11 cellular contexts compared by ENCODE assay signal in genomic region chr15:101200181-101200580, GRCh38. TPM values are rescaled to one million over a fixed set of nuclear protein-coding genes. Genes with fewer than 3 reads are reported as not detected.
DNase-seq lines count a peak whose midpoint lies in the region; ATAC-seq and TF ChIP-seq lines count a peak whose summit lies in the region.
"Had no signal": no experiment of that assay in that cellular context is flagged by ENCODE, and none has a peak within 500 bp of the region (broad histone marks: within the 10 kb centered on the region; RNA-seq: fewer than 3 reads in every experiment).

No MANE protein-coding gene starts in this region.

- no peaks in the 10 kb centered on the region for H3K9me3 Mint-ChIP-seq in T-helper 1 cell treated with Interleukin-12 subunit alpha and Interleukin-12 subunit beta and Interleukin-4 antibody, amounts not matched to agents 30 μg/mL and 1 μg/mL, for 36 hours
- no peaks in the 10 kb centered on the region for H3K9me3 Mint-ChIP-seq in stimulated activated memory B cell treated with anti-CD40 and anti-IgM and Interleukin-4, amounts not matched to agents 10 μg/mL and 1 μg/mL and 100 μg/mL, for 72 hours
- H3K9me3 Mint-ChIP-seq: immature natural killer cell had no signal

- H3K4me3 Mint-ChIP-seq in T-helper 1 cell treated with Interleukin-12 subunit alpha and Interleukin-12 subunit beta and Interleukin-4 antibody, amounts not matched to agents 30 μg/mL and 1 μg/mL, for 36 hours, result peak overlapping the region; percentile 63
- no peak overlapping the region for H3K4me3 Mint-ChIP-seq in stimulated activated memory B cell treated with anti-CD40 and anti-IgM and Interleukin-4, amounts not matched to agents 10 μg/mL and 1 μg/mL and 100 μg/mL, for 72 hours

- H3K36me3 ChIP-seq in SU-DHL-6 (ENCODE audit: low read length), result no peaks in the 10 kb centered on the region
- H3K36me3 ChIP-seq in fibroblast of lung (ENCODE audit: control insufficient read depth, insufficient read depth, low read length), result no peaks in the 10 kb centered on the region
- H3K36me3 ChIP-seq in thyroid gland, result no peaks in the 10 kb centered on the region

- DNase-seq in T-helper 1 cell (no peak), fibroblast of lung (ENCODE audit: low read depth in 2 of 2) (no peak), thyroid gland (no peak), NCI-H748 treated with DMSO at 0.1 percent for 48 hours (lab: John Stamatoyannopoulos, UW) (no peak), SHP77 treated with DMSO at 0.1 percent for 48 hours (lab: John Stamatoyannopoulos, UW) (no peak)
- DNase-seq: NCI-H526 treated with DMSO at 0.1 percent for 48 hours had no signal

- H3K27me3 Mint-ChIP-seq in T-helper 1 cell treated with Interleukin-12 subunit alpha and Interleukin-12 subunit beta and Interleukin-4 antibody, amounts not matched to agents 30 μg/mL and 1 μg/mL, for 36 hours (ENCODE audit: low read depth), result no peaks in the 10 kb centered on the region
- H3K27me3 Mint-ChIP-seq in stimulated activated memory B cell treated with anti-CD40 and anti-IgM and Interleukin-4, amounts not matched to agents 10 μg/mL and 1 μg/mL and 100 μg/mL, for 72 hours, result no peaks in the 10 kb centered on the region

- H3K4me1 ChIP-seq in fibroblast of lung (ENCODE audit: control insufficient read depth, extremely low read depth, insufficient read depth, low read length) (peaks cover 41% of the 10 kb centered on the region), thyroid gland (peaks cover 4 to 33% of the 10 kb centered on the region in 2 donors)

- TF ChIP-seq CTCF in SU-DHL-6 (IDR thresholded peaks at IDR 0.05; ENCODE audit: insufficient read depth, low read length, poor library complexity, severe bottlenecking) (no peak), fibroblast of lung (conservative IDR thresholded peaks at IDR 0.05 in 1 of 2, IDR thresholded peaks at IDR 0.05 in 1 of 2; ENCODE audit: low read depth in 1 of 2, low read length in 2 of 2) (no peak), thyroid gland (IDR thresholded peaks at IDR 0.05) (no peak)

- WGBS in thyroid gland, 2 donors, result 87 to 89% methylated on average over 9 of the region's 9 CpGs

- peak overlapping the region; percentile 86 for H3K27ac Mint-ChIP-seq in T-helper 1 cell treated with Interleukin-12 subunit alpha and Interleukin-12 subunit beta and Interleukin-4 antibody, amounts not matched to agents 30 μg/mL and 1 μg/mL, for 36 hours
- peak overlapping the region; percentile 77 for H3K27ac Mint-ChIP-seq in stimulated activated memory B cell treated with anti-CD40 and anti-IgM and Interleukin-4, amounts not matched to agents 10 μg/mL and 1 μg/mL and 100 μg/mL, for 72 hours

- H2AFZ ChIP-seq in SU-DHL-6 (ENCODE audit: low read depth, low read length, severe bottlenecking) (no peak overlapping the region), fibroblast of lung (ENCODE audit: low read length) (no peak overlapping the region)

- H3K9ac ChIP-seq in SU-DHL-6 (ENCODE audit: low read length) (0 out of 2 replicates have a peak overlapping the region, but pooled peaks have one; percentile 1), fibroblast of lung (ENCODE audit: insufficient read depth, low read length) (peak overlapping the region; percentile 54)

- H3K79me2 ChIP-seq in SU-DHL-6 (ENCODE audit: insufficient read depth, low read length), result peaks cover 55% of the 10 kb centered on the region
- peaks cover 73% of the 10 kb centered on the region for H3K79me2 ChIP-seq in fibroblast of lung (ENCODE audit: control insufficient read depth, insufficient read depth, low read length)

- peaks cover 74% of the 10 kb centered on the region for H3K4me1 Mint-ChIP-seq in T-helper 1 cell treated with Interleukin-12 subunit alpha and Interleukin-12 subunit beta and Interleukin-4 antibody, amounts not matched to agents 30 μg/mL and 1 μg/mL, for 36 hours (ENCODE audit: low read depth)
- peaks cover 63% of the 10 kb centered on the region for H3K4me1 Mint-ChIP-seq in stimulated activated memory B cell treated with anti-CD40 and anti-IgM and Interleukin-4, amounts not matched to agents 10 μg/mL and 1 μg/mL and 100 μg/mL, for 72 hours

- H3K27me3 ChIP-seq in SU-DHL-6 (ENCODE audit: low read length) (no peaks in the 10 kb centered on the region), fibroblast of lung (ENCODE audit: control insufficient read depth, insufficient read depth, low read length) (no peaks in the 10 kb centered on the region), thyroid gland (no peaks in the 10 kb centered on the region)

- no peak for ATAC-seq in stimulated activated memory B cell treated with anti-CD40 and anti-IgM and Interleukin-4, amounts not matched to agents 10 μg/mL and 1 μg/mL and 100 μg/mL, for 72 hours
- ATAC-seq: HCT116 had no signal

- H4K20me1 ChIP-seq in SU-DHL-6 (ENCODE audit: low read depth, low read length), result peaks cover 19% of the 10 kb centered on the region; the same call in 1 of the 2 replicates
- H4K20me1 ChIP-seq in fibroblast of lung (ENCODE audit: control insufficient read depth, extremely low read depth, insufficient read depth, low read length), result no peaks in the 10 kb centered on the region

- peak overlapping the region; percentile 57 for H3K27ac ChIP-seq in SU-DHL-6 (ENCODE audit: low read depth, low read length)
- peak overlapping the region; percentile 96 for H3K27ac ChIP-seq in fibroblast of lung (ENCODE audit: insufficient read depth, low read length)
- H3K27ac ChIP-seq in thyroid gland, result peak overlapping the region in 1 of 3 donors; percentile 21

- H3K36me3 Mint-ChIP-seq in T-helper 1 cell treated with Interleukin-12 subunit alpha and Interleukin-12 subunit beta and Interleukin-4 antibody, amounts not matched to agents 30 μg/mL and 1 μg/mL, for 36 hours (ENCODE audit: low read depth), result peaks cover 5% of the 10 kb centered on the region
- no peaks in the 10 kb centered on the region for H3K36me3 Mint-ChIP-seq in stimulated activated memory B cell treated with anti-CD40 and anti-IgM and Interleukin-4, amounts not matched to agents 10 μg/mL and 1 μg/mL and 100 μg/mL, for 72 hours
- H3K36me3 Mint-ChIP-seq: immature natural killer cell had no signal

- H3K4me3 ChIP-seq in SU-DHL-6 (ENCODE audit: insufficient read depth, low read length, poor library complexity, severe bottlenecking) (no peak overlapping the region), fibroblast of lung (replicated peaks in 1 of 4; ENCODE audit: control extremely low read depth in 1 of 4, insufficient read depth in 1 of 4, low read depth in 3 of 4, low read length in 4 of 4) (no peak overlapping the region), thyroid gland (replicated peaks in 1 of 3) (no peak overlapping the region)

- peak overlapping the region; percentile 60 for H3K4me2 ChIP-seq in SU-DHL-6 (ENCODE audit: low read depth, low read length, poor library complexity, severe bottlenecking)
- H3K4me2 ChIP-seq in fibroblast of lung (ENCODE audit: extremely low read depth, insufficient read depth, low read length), result peak overlapping the region; percentile 51

- no peak for TF ChIP-seq POLR2A in thyroid gland (IDR thresholded peaks at IDR 0.05)

- no peaks in the 10 kb centered on the region for H3K9me2 ChIP-seq in SU-DHL-6 (replicated peaks; ENCODE audit: insufficient read depth, low read length)

- H3K9me3 ChIP-seq in SU-DHL-6 (ENCODE audit: insufficient read depth, low read length) (no peaks in the 10 kb centered on the region), fibroblast of lung (ENCODE audit: control insufficient read depth, insufficient read depth, low read depth, low read length) (no peaks in the 10 kb centered on the region), thyroid gland (no peaks in the 10 kb centered on the region)

- intact Hi-C loops in thyroid gland (cut with DNase I), result no loop called here

- H3F3A ChIP-seq in SU-DHL-6 (ENCODE audit: insufficient read depth), result no peaks in the 10 kb centered on the region

RNA-seq across cellular contexts. Expression of gene CHSY1, which starts 51.7 kb away (rescaled TPM):
- total RNA-seq in fibroblast of lung (26.7 and 28.6 TPM in 2 replicates), thyroid gland (10 to 100 TPM; 13.8 to 26.6 (median 18.5) TPM)
- polyA plus RNA-seq in fibroblast of lung, result 52.1 and 57.0 TPM in 2 replicates
- 33.9 and 40.6 TPM in 2 replicates for polyA plus RNA-seq in fibroblast of lung (2012)
- polyA minus RNA-seq in fibroblast of lung (ENCODE audit: low replicate concordance), result 31.2 and 42.2 TPM in 2 replicates
